ENCODE assay signal across 3 cellular contexts in the genomic region with DNA sequence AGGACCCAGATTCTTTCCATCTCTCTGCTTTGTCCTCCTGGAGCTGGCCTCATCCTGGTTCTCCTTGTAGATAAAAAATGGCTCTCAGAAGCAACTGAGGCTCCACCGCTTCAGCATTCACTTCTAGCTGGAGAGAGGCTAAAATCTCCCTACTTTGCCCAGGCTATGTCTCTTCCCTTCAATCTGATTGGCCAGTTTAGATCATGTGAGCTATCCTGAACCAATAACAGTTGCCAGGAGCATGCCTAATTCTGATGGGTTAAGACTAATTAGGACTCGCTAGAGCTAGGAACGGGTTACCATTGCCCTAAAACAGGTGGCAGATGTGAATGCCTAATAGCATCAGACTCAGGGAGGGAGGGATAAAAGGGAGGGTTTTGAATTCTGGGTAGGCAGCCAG.
TF ChIP-seq lines count a peak whose summit lies in the region.

No MANE protein-coding gene starts in this region.

TF ChIP-seq in HepG2, 621 proteins besides CTCF, POLR2A, EP300 and RAD21:
- TF ChIP-seq NFYB (CRISPR knock-in tag; IDR thresholded peaks at IDR 0.05) (0 out of 2 replicates have a peak, but pooled peaks have one; percentile 28), THAP11 (CRISPR knock-in tag; IDR thresholded peaks at IDR 0.05) (no peak)

TF ChIP-seq in WTC11, 78 proteins besides CTCF, POLR2A, EP300 and RAD21:
- TF ChIP-seq, protein P1, sequence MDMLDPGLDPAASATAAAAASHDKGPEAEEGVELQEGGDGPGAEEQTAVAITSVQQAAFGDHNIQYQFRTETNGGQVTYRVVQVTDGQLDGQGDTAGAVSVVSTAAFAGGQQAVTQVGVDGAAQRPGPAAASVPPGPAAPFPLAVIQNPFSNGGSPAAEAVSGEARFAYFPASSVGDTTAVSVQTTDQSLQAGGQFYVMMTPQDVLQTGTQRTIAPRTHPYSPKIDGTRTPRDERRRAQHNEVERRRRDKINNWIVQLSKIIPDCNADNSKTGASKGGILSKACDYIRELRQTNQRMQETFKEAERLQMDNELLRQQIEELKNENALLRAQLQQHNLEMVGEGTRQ (CRISPR knock-in tag; IDR thresholded peaks at IDR 0.05), result peak; percentile 62
- 0 out of 2 replicates have a peak, but pooled peaks have one; percentile 31 for TF ChIP-seq NFYB (CRISPR knock-in tag; conservative IDR thresholded peaks at IDR 0.05; ENCODE audit: low read depth)
- TF ChIP-seq OVOL2 (CRISPR knock-in tag; IDR thresholded peaks at IDR 0.05; ENCODE audit: borderline replicate concordance), result no peak

TF ChIP-seq in H1, 55 proteins besides CTCF, POLR2A, EP300 and RAD21:
- TF ChIP-seq, protein P2, sequence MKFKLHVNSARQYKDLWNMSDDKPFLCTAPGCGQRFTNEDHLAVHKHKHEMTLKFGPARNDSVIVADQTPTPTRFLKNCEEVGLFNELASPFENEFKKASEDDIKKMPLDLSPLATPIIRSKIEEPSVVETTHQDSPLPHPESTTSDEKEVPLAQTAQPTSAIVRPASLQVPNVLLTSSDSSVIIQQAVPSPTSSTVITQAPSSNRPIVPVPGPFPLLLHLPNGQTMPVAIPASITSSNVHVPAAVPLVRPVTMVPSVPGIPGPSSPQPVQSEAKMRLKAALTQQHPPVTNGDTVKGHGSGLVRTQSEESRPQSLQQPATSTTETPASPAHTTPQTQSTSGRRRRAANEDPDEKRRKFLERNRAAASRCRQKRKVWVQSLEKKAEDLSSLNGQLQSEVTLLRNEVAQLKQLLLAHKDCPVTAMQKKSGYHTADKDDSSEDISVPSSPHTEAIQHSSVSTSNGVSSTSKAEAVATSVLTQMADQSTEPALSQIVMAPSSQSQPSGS (IDR thresholded peaks at IDR 0.05; ENCODE audit: low read length), result no peak
- TF ChIP-seq RNF2 (IDR thresholded peaks at IDR 0.05; ENCODE audit: borderline replicate concordance, low read depth, low read length, missing control alignments, poor library complexity, severe bottlenecking) (no peak), EZH2 (IDR thresholded peaks at IDR 0.05; ENCODE audit: low read depth, low read length, severe bottlenecking) (no peak), BCL11A (IDR thresholded peaks at IDR 0.05; ENCODE audit: low read depth in 2 of 2, low read length in 2 of 2) (no peak), ZNF274 (IDR thresholded peaks at IDR 0.05; ENCODE audit: borderline replicate concordance, extremely low read depth, low read length) (no peak)
